Comparison of ENCODE assay signal across 8 cellular contexts in genomic region chr2:68908392-68908970, GRCh38. TPM values are rescaled to one million over a fixed set of nuclear protein-coding genes. Genes with fewer than 3 reads are reported as not detected.
DNase-seq lines count a peak whose midpoint lies in the region; ATAC-seq and TF ChIP-seq lines count a peak whose summit lies in the region.

No MANE protein-coding gene starts in this region.

- H3K36me3 Mint-ChIP-seq in activated CD8-positive, alpha-beta memory T cell treated with anti-CD3 and anti-CD28 coated beads, Interleukin-2, amount 10 ng/mL, durations not matched to agents 7 days and 5 days = peaks cover 15% of the 10 kb centered on the region

- H3K9me3 Mint-ChIP-seq in activated CD8-positive, alpha-beta memory T cell treated with anti-CD3 and anti-CD28 coated beads, Interleukin-2, amount 10 ng/mL, durations not matched to agents 7 days and 5 days (ENCODE audit: low read depth) = peaks cover 2% of the 10 kb centered on the region

- H3K36me3 ChIP-seq in prostate gland = no peaks in the 10 kb centered on the region

- WGBS in prostate gland = 31% methylated on average over 5 of the region's 5 CpGs

- no peaks in the 10 kb centered on the region for H3K27me3 Mint-ChIP-seq in activated CD8-positive, alpha-beta memory T cell treated with anti-CD3 and anti-CD28 coated beads, Interleukin-2, amount 10 ng/mL, durations not matched to agents 7 days and 5 days

- H3K9me3 ChIP-seq in prostate gland = no peaks in the 10 kb centered on the region

- CTCF ChIA-PET in activated CD8-positive, alpha-beta memory T cell treated with anti-CD3 and anti-CD28 coated beads, Interleukin-2, amount 10 ng/mL, durations not matched to agents 7 days and 5 days (lab: Charles Lee) = interaction anchor here (0.7 to 6.2 kb wide), 24 partner anchors 12 to 712 kb away, joined by 3 to 56 read pairs (median 4); partner anchors contain the start of genes APLF and FBXO48

- peak overlapping the region; percentile 92 for H3K27ac Mint-ChIP-seq in activated CD8-positive, alpha-beta memory T cell treated with anti-CD3 and anti-CD28 coated beads, Interleukin-2, amount 10 ng/mL, durations not matched to agents 7 days and 5 days

- H3K27me3 ChIP-seq in prostate gland (replicated peaks; ENCODE audit: insufficient read depth) = no peaks in the 10 kb centered on the region

- TF ChIP-seq CTCF in fibroblast of mammary gland (conservative IDR thresholded peaks at IDR 0.05; ENCODE audit: control insufficient read depth, insufficient read depth, low read depth, low read length) (no peak), prostate gland (IDR thresholded peaks at IDR 0.05) (no peak)

- H3K4me3 Mint-ChIP-seq in activated CD8-positive, alpha-beta memory T cell treated with anti-CD3 and anti-CD28 coated beads, Interleukin-2, amount 10 ng/mL, durations not matched to agents 7 days and 5 days = peak overlapping the region; percentile 38

- intact Hi-C loops in prostate gland (cut with DNase I) = loop anchor here (5.0 kb wide), 1 partner anchor 156 kb away; no protein-coding TSS in a partner anchor

- H3K27ac ChIP-seq in prostate gland = peak overlapping the region in 1 of 2 donors; percentile 52

- no peak for TF ChIP-seq POLR2A in prostate gland (IDR thresholded peaks at IDR 0.05)

- H3K4me1 Mint-ChIP-seq in activated CD8-positive, alpha-beta memory T cell treated with anti-CD3 and anti-CD28 coated beads, Interleukin-2, amount 10 ng/mL, durations not matched to agents 7 days and 5 days = peaks cover 38% of the 10 kb centered on the region

- H3K4me1 ChIP-seq in prostate gland (replicated peaks) = no peaks in the 10 kb centered on the region

- DNase-seq in CD1c-positive myeloid dendritic cell (ENCODE audit: extremely low spot score) (peak; percentile 84), fibroblast of mammary gland (ENCODE audit: low read depth) (peak; percentile 61), prostate gland (ENCODE audit: low spot score) (peak; percentile 77), mesenteric fat pad (ENCODE audit: low spot score) (no peak)
- peak; percentile 82 for DNase-seq in NK-92 treated with Interleukin-12 subunit alpha and Interleukin-12 subunit beta, amount 100 ng/mL, for 24 hours (lab: John Stamatoyannopoulos, UW)
- peak; percentile 96 for DNase-seq in activated CD8-positive, alpha-beta memory T cell treated with anti-CD3 and anti-CD28 coated beads, Interleukin-2, amount 10 ng/mL, durations not matched to agents 7 days and 5 days

- ATAC-seq in GM19438 (IDR thresholded peaks at IDR 0.05; ENCODE audit: low read depth, unreplicated experiment) (peak; percentile 93), HG03469 (IDR thresholded peaks at IDR 0.05; ENCODE audit: unreplicated experiment) (peak; percentile 93)
- peak; percentile 91 for ATAC-seq in activated CD8-positive, alpha-beta memory T cell treated with anti-CD3 and anti-CD28 coated beads, Interleukin-2, amount 10 ng/mL, durations not matched to agents 7 days and 5 days

- no peak overlapping the region for H3K4me3 ChIP-seq in fibroblast of mammary gland (ENCODE audit: control insufficient read depth, low read depth, low read length)
- H3K4me3 ChIP-seq in prostate gland = no peak overlapping the region

RNA-seq across cellular contexts. Expression of gene BMP10, which starts 37.3 kb away (rescaled TPM):
- total RNA-seq in activated CD8-positive, alpha-beta memory T cell treated with anti-CD3 and anti-CD28 coated beads, Interleukin-2, amount 10 ng/mL, durations not matched to agents 7 days and 5 days = not detected
- total RNA-seq in prostate gland (not detected), mesenteric fat pad (not detected)

RNA-seq across cellular contexts. Expression of gene GKN2, which starts 44.2 kb away (rescaled TPM):
- not detected for total RNA-seq in activated CD8-positive, alpha-beta memory T cell treated with anti-CD3 and anti-CD28 coated beads, Interleukin-2, amount 10 ng/mL, durations not matched to agents 7 days and 5 days
- total RNA-seq in prostate gland (not detected), mesenteric fat pad (not detected)
